ENCODE assay signal across 31 cellular contexts in the genomic region with DNA sequence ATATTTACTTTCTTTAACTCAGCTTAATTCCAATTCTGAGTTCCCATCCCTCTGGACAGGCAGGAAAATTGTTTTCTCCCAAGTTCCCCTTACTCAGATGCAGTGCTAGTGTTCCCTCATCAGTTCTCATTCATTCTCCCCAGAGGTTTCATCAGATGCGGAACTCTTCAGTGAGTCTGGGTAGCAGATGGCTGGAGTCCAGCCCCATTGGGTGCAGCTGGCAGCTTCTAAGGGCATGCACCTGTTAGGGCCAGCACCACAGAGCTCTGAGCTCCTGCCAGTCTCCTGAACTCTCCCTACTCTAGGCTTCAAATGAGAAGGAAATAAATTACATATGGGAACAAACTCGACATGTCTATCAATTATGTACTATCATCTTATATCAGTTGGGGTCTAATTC.
"Had no signal": no experiment of that assay in that cellular context is flagged by ENCODE, and none has a peak within 500 bp of the region (broad histone marks: within the 10 kb centered on the region; RNA-seq: fewer than 3 reads in every experiment).

No MANE protein-coding gene starts in this region.

- H3K4me1 ChIP-seq: adrenal gland, body of pancreas, esophagus squamous epithelium, left ventricle myocardium inferior, prostate gland, upper lobe of left lung had no signal

- H3K27ac ChIP-seq: adrenal gland, body of pancreas, epithelial cell of prostate, esophagus squamous epithelium, left ventricle myocardium inferior, ovary, prostate gland, upper lobe of left lung had no signal

- H3K27me3 ChIP-seq: adrenal gland, body of pancreas, esophagus squamous epithelium, ovary, upper lobe of left lung had no signal

- H3K4me3 ChIP-seq: adrenal gland, body of pancreas, esophagus squamous epithelium, left ventricle myocardium inferior, lung, ovary, prostate gland, upper lobe of left lung had no signal

- H3K9me3 ChIP-seq: prostate gland had no signal

- ATAC-seq: body of pancreas; sciatic nerve; stimulated activated memory B cell treated with anti-CD40 and anti-IgM and Interleukin-4, amounts not matched to agents 10 μg/mL and 1 μg/mL and 100 μg/mL, for 72 hours; stimulated activated naive CD8-positive, alpha-beta T cell treated with anti-CD3 and anti-CD28 coated beads, Interleukin-15, amount 100 ng/mL, for 72 hours had no signal

- DNase-seq: activated CD4-positive, alpha-beta memory T cell treated with anti-CD3 and anti-CD28 coated beads for 36 hours; activated CD4-positive, alpha-beta T cell treated with anti-CD3 and anti-CD28 coated beads, Interleukin-2, amount 10 ng/mL, durations not matched to agents 24 days and 14 days; activated CD4-positive, CD25-positive, alpha-beta regulatory T cell treated with anti-CD3 and anti-CD28 coated beads, Interleukin-2, amount 50 U/mL, for 72 hours; activated CD8-positive, alpha-beta memory T cell treated with anti-CD3 and anti-CD28 coated beads, Interleukin-2, amount 50 U/mL, for 4 hours; activated effector memory CD4-positive, alpha-beta T cell treated with anti-CD3 and anti-CD28 coated beads, Interleukin-2, amount 50 U/mL, for 16 hours; activated naive CD4-positive, alpha-beta T cell treated with anti-CD3 and anti-CD28 coated beads for 36 hours; activated naive CD8-positive, alpha-beta T cell treated with anti-CD3 and anti-CD28 coated beads for 36 hours; activated T-cell treated with anti-CD3 and anti-CD28 coated beads, Interleukin-2, amount 50 U/mL, for 1 hour; adrenal gland; aorta; body of pancreas; dermis blood vessel endothelial cell; effector CD4-positive, alpha-beta T cell; esophagus squamous epithelium; foreskin melanocyte; islet precursor cell; left ventricle myocardium inferior; mesendoderm; ovary; retina; small intestine; stimulated activated CD4-positive, alpha-beta T cell treated with anti-CD3 and anti-CD28 coated beads, Interleukin-4, amount 100 ng/mL, for 4 hours; stimulated activated CD8-positive, alpha-beta memory T cell treated with anti-CD3 and anti-CD28 coated beads, Interleukin-4, amount 100 ng/mL, for 48 hours; stimulated activated naive CD8-positive, alpha-beta T cell treated with anti-CD3 and anti-CD28 coated beads, Interleukin-15, amount 100 ng/mL, for 72 hours; substantia nigra; upper lobe of left lung had no signal

- H3K36me3 ChIP-seq: adrenal gland, ovary, prostate gland, upper lobe of left lung had no signal
